Comparison of ENCODE assay signal across 1 cellular context in the genomic region with DNA sequence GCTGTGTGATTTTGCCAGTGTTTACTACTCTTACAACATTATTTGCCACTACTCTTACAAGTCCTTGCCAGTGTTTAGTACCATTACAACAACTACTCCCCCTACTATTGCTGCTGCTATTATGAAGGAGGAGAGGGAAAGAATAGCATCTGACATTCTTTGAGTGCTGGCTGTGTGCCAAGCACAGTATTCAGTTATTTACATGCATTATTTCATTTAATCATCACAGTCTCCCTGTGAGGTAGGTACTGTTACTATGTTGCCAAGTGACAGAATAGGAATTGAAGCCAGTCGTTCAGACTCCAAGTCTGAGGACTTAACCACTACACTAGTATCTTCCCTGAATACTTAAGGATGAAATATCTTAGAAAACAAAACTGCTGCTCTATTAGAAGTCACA.
TF ChIP-seq lines count a peak whose summit lies in the region.

No MANE protein-coding gene starts in this region.

TF ChIP-seq in endothelial cell of umbilical vein, 7 proteins besides CTCF, POLR2A, EP300 and RAD21:
- TF ChIP-seq FOS (IDR thresholded peaks at IDR 0.05; ENCODE audit: borderline replicate concordance, insufficient read depth, low read length) (no peak), POLR2AphosphoS5 (IDR thresholded peaks at IDR 0.05; ENCODE audit: insufficient read depth, low read depth, low read length) (no peak), JUN (IDR thresholded peaks at IDR 0.05; ENCODE audit: borderline replicate concordance, insufficient read depth, insufficient read length, low read depth) (no peak), EZH2 (IDR thresholded peaks at IDR 0.05; ENCODE audit: borderline replicate concordance, low read depth, low read length, severe bottlenecking) (no peak), GATA2 (IDR thresholded peaks at IDR 0.05; ENCODE audit: insufficient read depth, insufficient read length, low read depth, low read length) (no peak), MYC (IDR thresholded peaks at IDR 0.05; ENCODE audit: low read depth, low read length) (no peak), MAX (IDR thresholded peaks at IDR 0.05; ENCODE audit: insufficient read depth, insufficient read length) (no peak)
